ENCODE assay signal across 19 cellular contexts in genomic region chr9:120184266-120184665, GRCh38.
A peak's percentile ranks its signal among the peaks of the same experiment; 100 is the strongest.
DNase-seq lines count a peak whose midpoint lies in the region; ATAC-seq and TF ChIP-seq lines count a peak whose summit lies in the region.
"Had no signal": no experiment of that assay in that cellular context is flagged by ENCODE, and none has a peak within 500 bp of the region (broad histone marks: within the 10 kb centered on the region; RNA-seq: fewer than 3 reads in every experiment).

No MANE protein-coding gene starts in this region.

- H3K27me3 Mint-ChIP-seq in nephron progenitor cell (ENCODE audit: low read depth, poor library complexity) (peaks cover 4% of the 10 kb centered on the region), T-helper 17 cell (peaks cover 6% of the 10 kb centered on the region)

- H3K9me3 ChIP-seq in T-helper 17 cell (ENCODE audit: control insufficient read depth, low read length, poor library complexity, severe bottlenecking) = no peaks in the 10 kb centered on the region
- H3K9me3 ChIP-seq: BLaER1 had no signal

- peak overlapping the region; percentile 84 for H3K27ac Mint-ChIP-seq in nephron progenitor cell
- H3K27ac Mint-ChIP-seq in T-helper 17 cell = no peak overlapping the region
- H3K27ac Mint-ChIP-seq: CD8-positive, alpha-beta T cell had no signal

- peaks cover 8% of the 10 kb centered on the region for H3K9me3 Mint-ChIP-seq in nephron progenitor cell
- H3K9me3 Mint-ChIP-seq: CD8-positive, alpha-beta T cell had no signal

- H3K4me3 Mint-ChIP-seq in nephron progenitor cell (no peak overlapping the region), T-helper 17 cell (no peak overlapping the region)
- H3K4me3 Mint-ChIP-seq: CD8-positive, alpha-beta T cell had no signal

- H3K4me1 Mint-ChIP-seq in nephron progenitor cell = peaks cover 8% of the 10 kb centered on the region
- no peaks in the 10 kb centered on the region for H3K4me1 Mint-ChIP-seq in T-helper 17 cell

- peak; percentile 37 for DNase-seq in NCI-H748 (lab: John Stamatoyannopoulos, UW; ENCODE audit: unreplicated experiment)
- no peak for DNase-seq in NCI-H748 treated with DMSO at 0.1 percent for 48 hours (lab: John Stamatoyannopoulos, UW)
- no peak for DNase-seq in nephron progenitor cell
- no peak for DNase-seq in T-helper 17 cell
- no peak for DNase-seq in AML-193 (lab: John Stamatoyannopoulos, UW)
- DNase-seq: CD8-positive, alpha-beta T cell; DND-41; GDM1; NCI-H146; NCI-H2081; NCI-H510A treated with DMSO at 0.1 percent for 48 hours; NK-92 treated with Interleukin-12 subunit alpha and Interleukin-12 subunit beta, amount 100 ng/mL, for 24 hours; OCI-M1; SHP77 treated with DMSO at 0.1 percent for 48 hours had no signal

- no peaks in the 10 kb centered on the region for H3K36me3 Mint-ChIP-seq in nephron progenitor cell (ENCODE audit: low read depth)
- no peaks in the 10 kb centered on the region for H3K36me3 Mint-ChIP-seq in T-helper 17 cell (ENCODE audit: low read depth)
- H3K36me3 Mint-ChIP-seq: CD8-positive, alpha-beta T cell had no signal

- no peak for TF ChIP-seq CTCF in nephron progenitor cell (IDR thresholded peaks at IDR 0.05)

- ATAC-seq in GM21619 (IDR thresholded peaks at IDR 0.05; ENCODE audit: unreplicated experiment) (peak; percentile 76), HG03460 (IDR thresholded peaks at IDR 0.05; ENCODE audit: unreplicated experiment) (peak; percentile 64), GM21723 (IDR thresholded peaks at IDR 0.05; ENCODE audit: unreplicated experiment) (no peak), T-helper 17 cell (no peak)
- ATAC-seq: CD8-positive, alpha-beta T cell; K562 had no signal

Comparison
In these comparisons a context has a peak if more than half of its experiments do, and no peak if none do; other contexts are left out.
1. ATAC-seq: peak in GM21619 (single experiment) and HG03460 (single experiment); none in GM21723 (single experiment) and T-helper 17 cell (single experiment).